Comparison of ENCODE assay signal across 8 cellular contexts in genomic region chr9:113350338-113350672, GRCh38. TPM values are rescaled to one million over a fixed set of nuclear protein-coding genes. Genes with fewer than 3 reads are reported as not detected.
DNase-seq lines count a peak whose midpoint lies in the region; ATAC-seq, FAIRE-seq and TF ChIP-seq lines count a peak whose summit lies in the region.
"Had no signal": no experiment of that assay in that cellular context is flagged by ENCODE, and none has a peak within 500 bp of the region (broad histone marks: within the 10 kb centered on the region; RNA-seq: fewer than 3 reads in every experiment).

No MANE protein-coding gene starts in this region.

- no peaks in the 10 kb centered on the region for H3K36me3 ChIP-seq in endodermal cell (ENCODE audit: control insufficient read depth, insufficient read depth, low read length)

- peaks cover 12% of the 10 kb centered on the region for H3K36me3 Mint-ChIP-seq in endodermal cell (ENCODE audit: low read depth)

- H3K27me3 Mint-ChIP-seq in endodermal cell (ENCODE audit: insufficient read depth): peaks cover 19% of the 10 kb centered on the region

- no peaks in the 10 kb centered on the region for H3K9me3 Mint-ChIP-seq in endodermal cell

- peaks cover 5% of the 10 kb centered on the region for H3K4me1 ChIP-seq in endodermal cell (ENCODE audit: control insufficient read depth, insufficient read depth, low read length)

- no peak overlapping the region for H3K27ac Mint-ChIP-seq in endodermal cell

- TF ChIP-seq CTCF in LNCaP clone FGC (IDR thresholded peaks at IDR 0.05; ENCODE audit: control insufficient read depth, extremely low read depth, insufficient read depth): no peak
- no peak for TF ChIP-seq CTCF in endodermal cell (conservative IDR thresholded peaks at IDR 0.05)

- no peaks in the 10 kb centered on the region for H3K9me3 ChIP-seq in endodermal cell (ENCODE audit: control insufficient read depth, low read length)

- peak overlapping the region; percentile 70 for H3K4me3 Mint-ChIP-seq in endodermal cell

- no peak overlapping the region for H3K27ac ChIP-seq in endodermal cell (ENCODE audit: low read depth, low read length)

- H3K9ac ChIP-seq in endodermal cell (ENCODE audit: extremely low read depth, low read length, poor library complexity, severe bottlenecking): no peak overlapping the region

- peaks cover 20% of the 10 kb centered on the region for H3K27me3 ChIP-seq in endodermal cell (ENCODE audit: control insufficient read depth, insufficient read depth, low read length, poor library complexity, severe bottlenecking)

- FAIRE-seq in GM18507 (lab: Jason Lieb, UNC): peak; percentile 72

- peaks cover 28% of the 10 kb centered on the region for H3K4me1 Mint-ChIP-seq in endodermal cell

- 46 to 59% methylated on average over 4 to 7 of the region's 7 CpGs for WGBS in endodermal cell (ENCODE audit: insufficient coverage in 1 of 2, insufficient read length in 1 of 2), 2 experiments

- peak overlapping the region; percentile 75 for H3K4me3 ChIP-seq in LNCaP clone FGC (ENCODE audit: low read depth, low read length)
- peak overlapping the region; percentile 82 for H3K4me3 ChIP-seq in endodermal cell (ENCODE audit: low read length)

- no peak for DNase-seq in GM18507 (ENCODE audit: extremely low spot score, insufficient read length, low read depth)
- DNase-seq in LNCaP clone FGC (ENCODE audit: low read depth): no peak
- peak; percentile 47 for DNase-seq in endodermal cell
- DNase-seq in retina: peak; percentile 25
- no peak for DNase-seq in amniotic stem cell (lab: John Stamatoyannopoulos, UW)
- DNase-seq in NCI-H2227 treated with DMSO at 0.1 percent for 48 hours (lab: John Stamatoyannopoulos, UW): no peak
- DNase-seq: stimulated activated CD4-positive, alpha-beta T cell treated with anti-CD3 and anti-CD28 coated beads, Interleukin-4, amount 100 ng/mL, for 1 hour had no signal

- ATAC-seq in HG02763 (IDR thresholded peaks at IDR 0.05; ENCODE audit: unreplicated experiment): no peak

RNA-seq across cellular contexts. Expression of gene BSPRY, which starts 1.0 kb away (rescaled TPM):
- 10 to 100 TPM; 14.1 to 17.9 TPM for total RNA-seq in endodermal cell
- 1.4 TPM for polyA plus RNA-seq in endodermal cell (2013, experiment 1 of 2)
- polyA plus RNA-seq in endodermal cell (2013, experiment 2 of 2): 0.99 TPM

RNA-seq across cellular contexts. Expression of gene WDR31, which starts 10.2 kb away (rescaled TPM):
- total RNA-seq in endodermal cell: 1 to 10 TPM; 4.5 to 8.4 TPM
- 2.8 TPM for polyA plus RNA-seq in endodermal cell (2013, experiment 1 of 2)
- 2.5 TPM for polyA plus RNA-seq in endodermal cell (2013, experiment 2 of 2)

RNA-seq across cellular contexts. Expression of gene HDHD3, which starts 26.5 kb away (rescaled TPM):
- 10 to 100 TPM; 24.3 to 37.1 TPM for total RNA-seq in endodermal cell
- 15.8 TPM for polyA plus RNA-seq in endodermal cell (2013, experiment 1 of 2)
- polyA plus RNA-seq in endodermal cell (2013, experiment 2 of 2): 13.4 TPM

RNA-seq across cellular contexts. Expression of gene RNF183, which starts 47.1 kb away (rescaled TPM):
- under 1 TPM; 0.48 to 0.97 TPM for total RNA-seq in endodermal cell
- not detected for polyA plus RNA-seq in endodermal cell (2013, experiment 1 of 2)
- not detected for polyA plus RNA-seq in endodermal cell (2013, experiment 2 of 2)

RNA-seq across cellular contexts. Expression of gene ALAD, which starts 50.8 kb away (rescaled TPM):
- total RNA-seq in endodermal cell: 10 to 100 TPM; 40.4 to 51.9 TPM
- polyA plus RNA-seq in endodermal cell (2013, experiment 1 of 2): 34.9 TPM
- 34.9 TPM for polyA plus RNA-seq in endodermal cell (2013, experiment 2 of 2)

Comparison
In these comparisons a context has a peak if more than half of its experiments do, and no peak if none do; other contexts are left out.
1. DNase-seq: peak in endodermal cell (single experiment) and retina (single experiment); none in GM18507 (single experiment), LNCaP clone FGC (single experiment), amniotic stem cell (single experiment) and NCI-H2227 treated with DMSO at 0.1 percent for 48 hours (single experiment).